Comparison of ENCODE assay signal across 8 cellular contexts in genomic region chr17:67717192-67717623, GRCh38. TPM values are rescaled to one million over a fixed set of nuclear protein-coding genes. Genes with fewer than 3 reads are reported as not detected.
DNase-seq lines count a peak whose midpoint lies in the region; ATAC-seq and TF ChIP-seq lines count a peak whose summit lies in the region.

No MANE protein-coding gene starts in this region.

- TF ChIP-seq CTCF in MCF 10A (IDR thresholded peaks at IDR 0.05; ENCODE audit: unreplicated experiment) = no peak
- TF ChIP-seq CTCF in mesothelial cell of epicardium (IDR thresholded peaks at IDR 0.05; ENCODE audit: unreplicated experiment) = no peak

- CTCF ChIA-PET in MCF 10A (lab: Yijun Ruan, JAX) = interaction anchor here (0.6 to 1.6 kb wide), 16 partner anchors 8 to 802 kb away, joined by 3 to 13 read pairs (median 3); no protein-coding TSS in a partner anchor

- peak; percentile 16 for DNase-seq in AG20443 (ENCODE audit: low spot score)
- no peak for DNase-seq in MCF 10A (ENCODE audit: unreplicated experiment)
- no peak for DNase-seq in mesothelial cell of epicardium (ENCODE audit: low spot score in 2 of 2, unreplicated experiment in 2 of 2)
- DNase-seq in AG08396 (ENCODE audit: low spot score) = no peak
- DNase-seq in NCI-H1105 treated with DMSO at 0.1 percent for 48 hours (lab: John Stamatoyannopoulos, UW) = no peak
- no peak for DNase-seq in CD1c-positive myeloid dendritic cell (ENCODE audit: extremely low spot score)

- H3K9me3 Mint-ChIP-seq in MCF 10A (ENCODE audit: unreplicated experiment) (no peaks in the 10 kb centered on the region), mesothelial cell of epicardium (peaks cover 6% of the 10 kb centered on the region)

- H3K27me3 Mint-ChIP-seq in MCF 10A (ENCODE audit: insufficient read depth, unreplicated experiment) = no peaks in the 10 kb centered on the region
- H3K27me3 Mint-ChIP-seq in mesothelial cell of epicardium (ENCODE audit: low read depth) = no peaks in the 10 kb centered on the region

- H3K27ac Mint-ChIP-seq in MCF 10A (ENCODE audit: low read depth, unreplicated experiment) (peak overlapping the region; percentile 100), mesothelial cell of epicardium (peak overlapping the region; percentile 99)

- peak; percentile 1 for ATAC-seq in HG03095 (IDR thresholded peaks at IDR 0.05; ENCODE audit: unreplicated experiment)
- no peak for ATAC-seq in HG02870 (IDR thresholded peaks at IDR 0.05; ENCODE audit: unreplicated experiment)

- intact Hi-C loops in MCF 10A (cut with micrococcal nuclease) = loop anchor here (1.0 to 10.0 kb wide), 3 partner anchors 62 to 745 kb away; partner anchors contain the start of gene PITPNC1

- H3K4me1 Mint-ChIP-seq in MCF 10A (ENCODE audit: insufficient read depth, unreplicated experiment) (no peaks in the 10 kb centered on the region), mesothelial cell of epicardium (peaks cover 8% of the 10 kb centered on the region)

- H3K4me3 Mint-ChIP-seq in MCF 10A (ENCODE audit: unreplicated experiment) (peak overlapping the region; percentile 98), mesothelial cell of epicardium (peak overlapping the region; percentile 99)

- H3K36me3 Mint-ChIP-seq in MCF 10A (ENCODE audit: insufficient read depth, unreplicated experiment) (peaks cover 31% of the 10 kb centered on the region), mesothelial cell of epicardium (peaks cover 12% of the 10 kb centered on the region)

- POLR2A ChIA-PET in MCF 10A (lab: Yijun Ruan, JAX) = interaction anchor here (0.5 to 3.9 kb wide), 18 partner anchors 10 to 384 kb away, joined by 3 to 45 read pairs (median 4); partner anchors contain the start of genes BPTF, PITPNC1 and PSMD12

- TSS peak; percentile 97 for BruUV-seq in MCF 10A (replicated peaks; lab: Mats Ljungman, UMichigan)

RNA-seq across cellular contexts. Expression of gene NOL11, which starts 0.5 kb away (rescaled TPM):
- 45.4 and 50.4 TPM in 2 replicates for total RNA-seq in MCF 10A (2022)
- 51.0 to 52.2 TPM (median 51.4 TPM) in 3 replicates for total RNA-seq in mesothelial cell of epicardium
